Comparison of ENCODE assay signal across 15 cellular contexts in genomic region chr2:69777778-69778089, GRCh38.
"Had no signal": no experiment of that assay in that cellular context is flagged by ENCODE, and none has a peak within 500 bp of the region (broad histone marks: within the 10 kb centered on the region; RNA-seq: fewer than 3 reads in every experiment).

No MANE protein-coding gene starts in this region.

- ATAC-seq: gastrocnemius medialis; heart left ventricle; right lobe of liver; stimulated activated naive CD8-positive, alpha-beta T cell treated with anti-CD3 and anti-CD28 coated beads, Interleukin-15, Interleukin-2, amounts not matched to agents 100 U/mL and 50 U/mL, for 24 hours had no signal

- H3K4me3 Mint-ChIP-seq: activated naive CD4-positive, alpha-beta T cell treated with anti-CD3 and anti-CD28 coated beads for 36 hours; nephron; T-helper 2 cell treated with Interferon-gamma antibody and Interleukin-4, amounts not matched to agents 5 μg/mL and 100 μg/mL, for 36 hours had no signal

- H3K4me2 ChIP-seq: smooth muscle cell had no signal

- H3K9me3 ChIP-seq: ascending aorta, gastrocnemius medialis, right lobe of liver, suprapubic skin, upper lobe of left lung had no signal

- H3K27ac Mint-ChIP-seq: activated naive CD4-positive, alpha-beta T cell treated with anti-CD3 and anti-CD28 coated beads for 36 hours; activated T-helper 2 cell treated with anti-CD3 and anti-CD28 coated beads, Interferon-gamma antibody, Interleukin-2, Interleukin-4, amounts not matched to agents 10 μg/mL and 5 μg/mL and 100 μg/mL, durations not matched to agents 14 hours and 24 hours and 36 hours; nephron; T-helper 2 cell treated with Interferon-gamma antibody and Interleukin-4, amounts not matched to agents 5 μg/mL and 100 μg/mL, for 36 hours had no signal

- H3K4me3 ChIP-seq: ascending aorta, gastrocnemius medialis, heart left ventricle, right lobe of liver, smooth muscle cell, suprapubic skin, upper lobe of left lung had no signal

- H3K27me3 ChIP-seq: ascending aorta, gastrocnemius medialis, heart left ventricle, right lobe of liver, suprapubic skin, upper lobe of left lung had no signal

- H3K27ac ChIP-seq: ascending aorta, heart left ventricle, right lobe of liver, suprapubic skin, upper lobe of left lung had no signal

- H3K36me3 ChIP-seq: ascending aorta, gastrocnemius medialis, right lobe of liver, suprapubic skin, upper lobe of left lung had no signal

- DNase-seq: activated CD4-positive, alpha-beta T cell treated with anti-CD3 and anti-CD28 coated beads for 1 hour; activated CD4-positive, alpha-beta T cell treated with anti-CD3 and anti-CD28 coated beads, Interleukin-2, amount 50 U/mL, for 4 hours; activated naive CD4-positive, alpha-beta T cell treated with anti-CD3 and anti-CD28 coated beads for 36 hours; gastrocnemius medialis; heart left ventricle; right lobe of liver; stimulated activated naive CD8-positive, alpha-beta T cell treated with anti-CD3 and anti-CD28 coated beads, Interleukin-15, Interleukin-2, amounts not matched to agents 100 U/mL and 50 U/mL, for 24 hours; SW 1271; upper lobe of left lung had no signal
